In the genomic region with DNA sequence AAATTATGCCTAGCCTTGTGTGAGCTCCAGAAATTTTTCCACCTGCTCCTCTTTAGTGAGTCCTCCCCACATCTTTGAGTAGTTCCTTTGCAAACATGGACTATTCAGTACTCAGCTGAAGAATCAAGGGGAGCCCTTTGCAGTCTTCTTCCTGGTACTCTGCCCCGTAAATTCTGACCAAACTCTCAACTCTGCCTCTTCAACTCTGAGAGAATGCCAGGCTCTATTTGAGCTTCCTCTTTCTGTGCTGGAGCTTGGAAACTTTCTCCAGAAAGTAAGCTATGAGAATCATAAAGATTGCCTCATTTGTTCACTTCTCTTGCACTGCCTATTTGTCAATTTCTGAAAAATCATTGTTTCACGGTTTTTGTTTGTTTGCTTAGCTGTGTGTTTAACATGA, we compare ENCODE assay signal across 21 cellular contexts.
"Had no signal": no experiment of that assay in that cellular context is flagged by ENCODE, and none has a peak within 500 bp of the region (broad histone marks: within the 10 kb centered on the region; RNA-seq: fewer than 3 reads in every experiment).

No MANE protein-coding gene starts in this region.

- H3K36me3 ChIP-seq: tibial artery, uterus had no signal

- H3K9me3 ChIP-seq: tibial artery, uterus had no signal

- H3K4me3 Mint-ChIP-seq: activated CD4-positive, alpha-beta T cell treated with anti-CD3 and anti-CD28 coated beads, Interleukin-2, amount 10 ng/mL, durations not matched to agents 24 days and 14 days; activated CD8-positive, alpha-beta T cell treated with anti-CD3 and anti-CD28 coated beads for 36 hours; activated naive CD4-positive, alpha-beta T cell treated with anti-CD3 and anti-CD28 coated beads for 36 hours; activated naive CD8-positive, alpha-beta T cell treated with anti-CD3 and anti-CD28 coated beads, Interleukin-2, amount 50 U/mL, for 24 hours; brain; effector memory CD8-positive, alpha-beta T cell; neural crest cell had no signal

- DNase-seq: activated CD4-positive, alpha-beta T cell treated with anti-CD3 and anti-CD28 coated beads, Interleukin-2, amount 10 ng/mL, durations not matched to agents 24 days and 14 days; activated CD8-positive, alpha-beta T cell treated with anti-CD3 and anti-CD28 coated beads for 36 hours; activated naive CD4-positive, alpha-beta T cell treated with anti-CD3 and anti-CD28 coated beads for 36 hours; activated naive CD8-positive, alpha-beta T cell treated with anti-CD3 and anti-CD28 coated beads, Interleukin-2, amount 50 U/mL, for 24 hours; activated T-cell treated with anti-CD3 and anti-CD28 coated beads, Interleukin-2, amount 50 U/mL, for 1 hour; anterior cingulate cortex; caudate nucleus; effector memory CD8-positive, alpha-beta T cell; foreskin fibroblast; hypothalamus; retina; stimulated activated CD4-positive, alpha-beta T cell treated with anti-CD3 and anti-CD28 coated beads, Interleukin-12 subunit alpha, Interleukin-12 subunit beta, amount 100 ng/mL, for 4 hours; stimulated activated CD4-positive, alpha-beta T cell treated with anti-CD3 and anti-CD28 coated beads, Interleukin-1b, Interleukin-23, amount 100 ng/mL, for 48 hours; stimulated activated CD8-positive, alpha-beta memory T cell treated with anti-CD3 and anti-CD28 coated beads, Interleukin-4, amount 100 ng/mL, for 48 hours; stimulated activated naive CD8-positive, alpha-beta T cell treated with anti-CD3 and anti-CD28 coated beads, Interleukin-15, Interleukin-2, amounts not matched to agents 100 U/mL and 50 U/mL, for 24 hours; substantia nigra; tibial artery; uterus had no signal

- H3K27ac Mint-ChIP-seq: activated CD4-positive, alpha-beta T cell treated with anti-CD3 and anti-CD28 coated beads, Interleukin-2, amount 10 ng/mL, durations not matched to agents 24 days and 14 days; activated CD8-positive, alpha-beta T cell treated with anti-CD3 and anti-CD28 coated beads for 36 hours; activated naive CD4-positive, alpha-beta T cell treated with anti-CD3 and anti-CD28 coated beads for 36 hours; activated naive CD8-positive, alpha-beta T cell treated with anti-CD3 and anti-CD28 coated beads, Interleukin-2, amount 50 U/mL, for 24 hours; brain had no signal

- H3K36me3 Mint-ChIP-seq: brain had no signal

- H3K27me3 Mint-ChIP-seq: activated CD8-positive, alpha-beta T cell treated with anti-CD3 and anti-CD28 coated beads for 36 hours; effector memory CD8-positive, alpha-beta T cell had no signal

- H3K27me3 ChIP-seq: tibial artery, uterus had no signal

- H3K4me1 ChIP-seq: tibial artery, uterus had no signal

- H3K4me3 ChIP-seq: tibial artery, uterus had no signal

- H3K9me3 Mint-ChIP-seq: activated CD4-positive, alpha-beta T cell treated with anti-CD3 and anti-CD28 coated beads, Interleukin-2, amount 10 ng/mL, durations not matched to agents 24 days and 14 days; activated CD8-positive, alpha-beta T cell treated with anti-CD3 and anti-CD28 coated beads for 36 hours; activated naive CD4-positive, alpha-beta T cell treated with anti-CD3 and anti-CD28 coated beads for 36 hours; activated naive CD8-positive, alpha-beta T cell treated with anti-CD3 and anti-CD28 coated beads, Interleukin-2, amount 50 U/mL, for 24 hours; effector memory CD8-positive, alpha-beta T cell; neural crest cell had no signal

- H3K4me1 Mint-ChIP-seq: neural crest cell had no signal

- H3K27ac ChIP-seq: epithelial cell of prostate, tibial artery, uterus had no signal
